33 cellular contexts compared by ENCODE assay signal in the genomic region with DNA sequence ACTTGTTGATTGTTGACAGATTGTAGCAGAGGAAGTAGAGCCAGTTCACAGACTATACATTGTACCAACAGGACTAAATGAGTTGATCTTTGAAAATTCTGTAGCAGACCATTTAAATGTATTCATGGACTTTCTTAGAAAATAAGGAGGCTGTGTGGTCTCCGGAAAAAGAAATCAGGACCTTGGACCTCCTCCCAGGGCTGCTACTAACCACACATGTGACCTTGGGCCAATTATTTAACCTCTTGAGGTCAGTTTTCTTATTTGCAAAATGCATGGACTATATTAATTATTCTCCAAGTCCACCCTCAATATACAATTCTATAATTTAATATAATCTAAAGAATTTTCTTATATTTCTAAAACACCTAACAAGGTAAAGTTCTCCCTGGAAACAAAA.
"Had no signal": no experiment of that assay in that cellular context is flagged by ENCODE, and none has a peak within 500 bp of the region (broad histone marks: within the 10 kb centered on the region; RNA-seq: fewer than 3 reads in every experiment).

No MANE protein-coding gene starts in this region.

- DNase-seq: Karpas-422, Kasumi-1, MG63, MM.1S, MV-4-11, NCI-H1048, NCI-H1092, NCI-H1105, NCI-H1105 treated with DMSO at 0.1 percent for 48 hours, NCI-H1417, NCI-H1417 treated with DMSO at 0.1 percent for 48 hours, NCI-H1436, NCI-H1436 treated with DMSO at 0.1 percent for 48 hours, NCI-H146, NCI-H1694, NCI-H1694 treated with DMSO at 0.1 percent for 48 hours, NCI-H187, NCI-H187 treated with DMSO at 0.1 percent for 48 hours, NCI-H1930, NCI-H2029, NCI-H2029 treated with DMSO at 0.1 percent for 48 hours, NCI-H2081, NCI-H2081 treated with DMSO at 0.1 percent for 48 hours, NCI-H2107, NCI-H2171, NCI-H2171 treated with DMSO at 0.1 percent for 48 hours, NCI-H2227 treated with DMSO at 0.1 percent for 48 hours, NCI-H226, NCI-H345, NCI-H446, NCI-H446 treated with DMSO at 0.1 percent for 48 hours, NCI-H510A, NCI-H510A treated with DMSO at 0.1 percent for 48 hours had no signal

- H3K4me3 ChIP-seq: MG63 had no signal

- H3K36me3 ChIP-seq: MG63 had no signal

- H3K9me3 ChIP-seq: MG63 had no signal

- H3K27me3 ChIP-seq: MG63 had no signal
